In the genomic region with DNA sequence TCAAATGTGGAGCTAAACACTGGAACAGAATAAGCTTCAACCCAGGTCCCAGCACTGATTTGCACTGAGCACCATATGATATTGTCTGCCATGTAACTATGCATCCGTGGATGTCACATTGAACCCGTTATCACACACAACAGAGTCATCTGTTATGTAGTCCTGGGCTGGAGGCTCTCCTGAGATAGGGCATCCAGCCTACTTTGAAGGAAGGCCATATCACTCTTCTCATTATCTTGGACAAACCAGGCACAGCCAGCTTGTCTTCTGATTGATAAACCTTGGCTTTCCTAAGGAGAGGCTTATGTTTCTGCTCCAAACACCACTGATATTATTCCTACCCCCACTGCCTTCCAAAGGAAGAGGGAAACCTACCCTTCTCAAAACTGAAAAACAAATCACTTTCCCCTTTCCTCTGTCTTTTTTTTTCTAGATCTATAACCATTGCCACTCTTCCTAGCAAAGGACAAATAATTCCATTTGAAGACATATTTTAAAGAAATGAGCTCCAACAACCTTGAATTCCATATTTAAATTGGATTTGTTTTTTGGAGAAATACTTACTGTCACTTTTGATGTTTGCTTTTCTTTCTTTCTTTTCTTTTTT, we compare ENCODE assay signal across 1 cellular context.
TF ChIP-seq lines count a peak whose summit lies in the region.

No MANE protein-coding gene starts in this region.

TF ChIP-seq in K562, 482 proteins besides CTCF, POLR2A, EP300 and RAD21 (continued from another document):
- no peak for TF ChIP-seq CEBPG (CRISPR knock-in tag; IDR thresholded peaks at IDR 0.05)
- TF ChIP-seq CEBPG (tag; conservative IDR thresholded peaks at IDR 0.05 in 1 of 2, IDR thresholded peaks at IDR 0.05 in 1 of 2): no peak
- TF ChIP-seq SREBF1 (IDR thresholded peaks at IDR 0.05; ENCODE audit: borderline replicate concordance, low read depth, low read length): no peak
- peak; percentile 98 for TF ChIP-seq TARDBP (IDR thresholded peaks at IDR 0.05)
- TF ChIP-seq MEIS2 (IDR thresholded peaks at IDR 0.05; ENCODE audit: partially characterized antibody): peak; percentile 94
- TF ChIP-seq OTX1 (CRISPR knock-in tag; IDR thresholded peaks at IDR 0.05): peak; percentile 90; the same call in 1 of the 2 replicates
- TF ChIP-seq HNRNPUL1 (IDR thresholded peaks at IDR 0.05; ENCODE audit: low read length): no peak
- peak; percentile 96 for TF ChIP-seq ZNF311 (CRISPR knock-in tag; IDR thresholded peaks at IDR 0.05)
- TF ChIP-seq NCOR1 (IDR thresholded peaks at IDR 0.05): peak; percentile 100
- peak in 1 of 2 experiments; percentile 85; a peak in 1 of 4 replicates for TF ChIP-seq ETV6 (IDR thresholded peaks at IDR 0.05; ENCODE audit: borderline replicate concordance in 1 of 2, low read depth in 2 of 2, low read length in 1 of 2)
- TF ChIP-seq ETV6 (CRISPR knock-in tag; IDR thresholded peaks at IDR 0.05; ENCODE audit: borderline replicate concordance): no peak
- no peak for TF ChIP-seq ZNF232 (CRISPR knock-in tag; IDR thresholded peaks at IDR 0.05)
- TF ChIP-seq, protein P1, sequence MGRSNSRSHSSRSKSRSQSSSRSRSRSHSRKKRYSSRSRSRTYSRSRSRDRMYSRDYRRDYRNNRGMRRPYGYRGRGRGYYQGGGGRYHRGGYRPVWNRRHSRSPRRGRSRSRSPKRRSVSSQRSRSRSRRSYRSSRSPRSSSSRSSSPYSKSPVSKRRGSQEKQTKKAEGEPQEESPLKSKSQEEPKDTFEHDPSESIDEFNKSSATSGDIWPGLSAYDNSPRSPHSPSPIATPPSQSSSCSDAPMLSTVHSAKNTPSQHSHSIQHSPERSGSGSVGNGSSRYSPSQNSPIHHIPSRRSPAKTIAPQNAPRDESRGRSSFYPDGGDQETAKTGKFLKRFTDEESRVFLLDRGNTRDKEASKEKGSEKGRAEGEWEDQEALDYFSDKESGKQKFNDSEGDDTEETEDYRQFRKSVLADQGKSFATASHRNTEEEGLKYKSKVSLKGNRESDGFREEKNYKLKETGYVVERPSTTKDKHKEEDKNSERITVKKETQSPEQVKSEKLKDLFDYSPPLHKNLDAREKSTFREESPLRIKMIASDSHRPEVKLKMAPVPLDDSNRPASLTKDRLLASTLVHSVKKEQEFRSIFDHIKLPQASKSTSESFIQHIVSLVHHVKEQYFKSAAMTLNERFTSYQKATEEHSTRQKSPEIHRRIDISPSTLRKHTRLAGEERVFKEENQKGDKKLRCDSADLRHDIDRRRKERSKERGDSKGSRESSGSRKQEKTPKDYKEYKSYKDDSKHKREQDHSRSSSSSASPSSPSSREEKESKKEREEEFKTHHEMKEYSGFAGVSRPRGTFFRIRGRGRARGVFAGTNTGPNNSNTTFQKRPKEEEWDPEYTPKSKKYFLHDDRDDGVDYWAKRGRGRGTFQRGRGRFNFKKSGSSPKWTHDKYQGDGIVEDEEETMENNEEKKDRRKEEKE (IDR thresholded peaks at IDR 0.05; ENCODE audit: borderline replicate concordance in 1 of 2, control insufficient read depth in 1 of 2, low read depth in 2 of 2, low read length in 1 of 2): no peak
- TF ChIP-seq ETV1 (tag; conservative IDR thresholded peaks at IDR 0.05; ENCODE audit: low read depth): peak; percentile 71
- peak; percentile 94 for TF ChIP-seq ZNF197 (CRISPR knock-in tag; IDR thresholded peaks at IDR 0.05; ENCODE audit: low read depth)
- no peak for TF ChIP-seq ZBTB8A (IDR thresholded peaks at IDR 0.05; ENCODE audit: partially characterized antibody)
